23 cellular contexts compared by ENCODE assay signal in the genomic region with DNA sequence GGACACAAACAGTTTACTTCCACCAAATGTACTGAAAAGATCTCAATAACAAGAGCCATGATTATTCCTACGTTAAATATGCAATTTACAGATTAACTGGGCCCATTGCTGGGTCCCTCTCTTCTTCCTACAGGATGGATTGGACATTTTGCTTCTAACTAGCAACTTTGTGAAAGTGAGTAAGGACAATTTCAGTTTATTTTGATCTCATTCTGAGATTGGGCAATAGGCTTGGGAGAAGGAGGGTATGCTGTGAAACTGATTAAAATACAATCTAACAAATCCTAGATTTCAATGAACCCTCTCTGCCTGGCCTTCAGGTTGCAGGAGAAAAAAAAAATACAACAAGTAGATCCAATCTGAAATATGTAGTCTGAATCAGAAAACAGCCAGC.
A peak's percentile ranks its signal among the peaks of the same experiment; 100 is the strongest.
DNase-seq lines count a peak whose midpoint lies in the region; ATAC-seq, FAIRE-seq and TF ChIP-seq lines count a peak whose summit lies in the region.
"Had no signal": no experiment of that assay in that cellular context is flagged by ENCODE, and none has a peak within 500 bp of the region (broad histone marks: within the 10 kb centered on the region; RNA-seq: fewer than 3 reads in every experiment).

No MANE protein-coding gene starts in this region.

- no peak for TF ChIP-seq EP300 in A549 (IDR thresholded peaks at IDR 0.05)

- no peak overlapping the region for H2AFZ ChIP-seq in astrocyte (ENCODE audit: low read depth, low read length)
- H2AFZ ChIP-seq: neural progenitor cell had no signal

- H3K9me3 ChIP-seq in A549 (no peaks in the 10 kb centered on the region), HEK293 (ENCODE audit: control insufficient read depth, insufficient read depth, low read depth, low read length) (no peaks in the 10 kb centered on the region), astrocyte (ENCODE audit: insufficient read depth, low read depth, low read length) (no peaks in the 10 kb centered on the region), Peyer's patch (no peaks in the 10 kb centered on the region)
- H3K9me3 ChIP-seq: BE2C, heart left ventricle had no signal

- DNase-seq in A549 (ENCODE audit: low read depth in 1 of 2, low spot score in 1 of 2) (no peak), astrocyte (ENCODE audit: low read depth) (no peak), foreskin fibroblast (peak; percentile 10 to 30), Peyer's patch (no peak), NCI-H1048 (lab: John Stamatoyannopoulos, UW) (no peak)
- DNase-seq: activated CD8-positive, alpha-beta T cell treated with anti-CD3 and anti-CD28 coated beads, Interleukin-2, amount 10 ng/mL, durations not matched to agents 7 days and 5 days; BE2C; dorsolateral prefrontal cortex; NCI-H1417 treated with DMSO at 0.1 percent for 48 hours; stimulated activated CD4-positive, alpha-beta T cell treated with anti-CD3 and anti-CD28 coated beads, Interleukin-2, amount 100 ng/mL, for 48 hours; T-helper 2 cell; trophoblast cell had no signal

- TF ChIP-seq POLR2A in A549 (IDR thresholded peaks at IDR 0.05; ENCODE audit: low read length): no peak
- no peak for TF ChIP-seq POLR2A in Peyer's patch (IDR thresholded peaks at IDR 0.05)

- H3K79me2 ChIP-seq in astrocyte (ENCODE audit: insufficient read depth, low read length): no peaks in the 10 kb centered on the region

- peak overlapping the region; percentile 55 for H3K4me2 ChIP-seq in A549
- H3K4me2 ChIP-seq in astrocyte (ENCODE audit: low read length): peak overlapping the region; percentile 35
- H3K4me2 ChIP-seq: KMS-11, neural progenitor cell had no signal

- H3K4me3 ChIP-seq in A549 (no peak overlapping the region), HEK293 (ENCODE audit: low read depth, low read length) (no peak overlapping the region), astrocyte (ENCODE audit: insufficient read depth, low read depth, low read length) (no peak overlapping the region), foreskin fibroblast (ENCODE audit: low read depth in 1 of 2, low read length in 2 of 2) (no peak overlapping the region), Peyer's patch (no peak overlapping the region)
- H3K4me3 ChIP-seq: dorsolateral prefrontal cortex, heart left ventricle, lung, neural progenitor cell had no signal

- H3K4me1 Mint-ChIP-seq in astrocyte (ENCODE audit: low read depth, unreplicated experiment): peaks cover 6% of the 10 kb centered on the region
- H3K4me1 Mint-ChIP-seq: neural progenitor cell had no signal

- H3K27ac Mint-ChIP-seq in astrocyte (ENCODE audit: unreplicated experiment): peak overlapping the region; percentile 68
- H3K27ac Mint-ChIP-seq: activated CD8-positive, alpha-beta T cell treated with anti-CD3 and anti-CD28 coated beads, Interleukin-2, amount 10 ng/mL, durations not matched to agents 7 days and 5 days; activated naive CD4-positive, alpha-beta T cell treated with anti-CD3 and anti-CD28 coated beads, Interleukin-2, amount 50 U/mL, for 72 hours; activated T-helper 2 cell treated with anti-CD3 and anti-CD28 coated beads, Interferon-gamma antibody, Interleukin-2, Interleukin-4, amounts not matched to agents 10 μg/mL and 5 μg/mL and 100 μg/mL, durations not matched to agents 14 hours and 24 hours and 36 hours; neural progenitor cell had no signal

- no peak for FAIRE-seq in A549 (lab: Jason Lieb, UNC)
- FAIRE-seq in astrocyte (lab: Jason Lieb, UNC): no peak
- FAIRE-seq: A204.1 had no signal

- no peak for TF ChIP-seq RAD21 in A549 (conservative IDR thresholded peaks at IDR 0.05 in 1 of 2, IDR thresholded peaks at IDR 0.05 in 1 of 2)

- no peaks in the 10 kb centered on the region for H3K27me3 Mint-ChIP-seq in astrocyte (ENCODE audit: low read depth, unreplicated experiment)

- H3K36me3 ChIP-seq in HEK293 (ENCODE audit: control insufficient read depth in 2 of 2, insufficient read depth in 1 of 2, low read length in 2 of 2) (no peaks in the 10 kb centered on the region), astrocyte (ENCODE audit: insufficient read depth, low read length) (no peaks in the 10 kb centered on the region), Peyer's patch (no peaks in the 10 kb centered on the region)
- H3K36me3 ChIP-seq: BE2C, heart left ventricle, neural progenitor cell had no signal

- H3K4me1 ChIP-seq in A549: peaks cover 14% of the 10 kb centered on the region
- peaks cover 30% of the 10 kb centered on the region for H3K4me1 ChIP-seq in HEK293 (ENCODE audit: control insufficient read depth, insufficient read depth, low read length)
- no peaks in the 10 kb centered on the region for H3K4me1 ChIP-seq in astrocyte (ENCODE audit: insufficient read depth, low read length)
- H3K4me1 ChIP-seq in Peyer's patch: no peaks in the 10 kb centered on the region
- H3K4me1 ChIP-seq: BE2C, neural progenitor cell had no signal

- H3K27me3 ChIP-seq in astrocyte (ENCODE audit: insufficient read depth, low read length): no peaks in the 10 kb centered on the region
- H3K27me3 ChIP-seq in Peyer's patch: no peaks in the 10 kb centered on the region
- H3K27me3 ChIP-seq: BE2C, dorsolateral prefrontal cortex, heart left ventricle, neural progenitor cell had no signal

- WGBS in A549 (ENCODE audit: missing lambda C conversion rate): 22% methylated on average over 1 of the region's 1 CpG

- no peaks in the 10 kb centered on the region for H3K36me3 Mint-ChIP-seq in astrocyte (ENCODE audit: low read depth, unreplicated experiment)
- H3K36me3 Mint-ChIP-seq: activated naive CD4-positive, alpha-beta T cell treated with anti-CD3 and anti-CD28 coated beads, Interleukin-2, amount 50 U/mL, for 72 hours had no signal

- no peak overlapping the region for H3K4me3 Mint-ChIP-seq in astrocyte (ENCODE audit: unreplicated experiment)
- H3K4me3 Mint-ChIP-seq: activated CD8-positive, alpha-beta T cell treated with anti-CD3 and anti-CD28 coated beads, Interleukin-2, amount 10 ng/mL, durations not matched to agents 7 days and 5 days; HFFc6; neural progenitor cell had no signal

- H3K9me3 Mint-ChIP-seq in astrocyte (ENCODE audit: unreplicated experiment): no peaks in the 10 kb centered on the region
- H3K9me3 Mint-ChIP-seq: HFFc6, neural progenitor cell had no signal

- POLR2A ChIA-PET in A549 (lab: Yijun Ruan, JAX) (no interaction called here), HEK293 (lab: Yijun Ruan, JAX) (no interaction called here)

- peaks cover 21% of the 10 kb centered on the region for H4K20me1 ChIP-seq in astrocyte (ENCODE audit: insufficient read depth, low read length)

- CTCF ChIA-PET in A549 (lab: Yijun Ruan, JAX): no interaction called here
- CTCF ChIA-PET in HEK293 (lab: Yijun Ruan, JAX): no interaction called here

- TF ChIP-seq CTCF in A549 (IDR thresholded peaks at IDR 0.05): no peak
- no peak for TF ChIP-seq CTCF in HEK293 (tag by site-specific recombination; IDR thresholded peaks at IDR 0.05)
- no peak for TF ChIP-seq CTCF in astrocyte (IDR thresholded peaks at IDR 0.05; ENCODE audit: insufficient read depth, low read depth, low read length)
- no peak for TF ChIP-seq CTCF in foreskin fibroblast (IDR thresholded peaks at IDR 0.05; ENCODE audit: low read depth, low read length)
- no peak for TF ChIP-seq CTCF in Peyer's patch (IDR thresholded peaks at IDR 0.05)

- ATAC-seq in A549: no peak
- ATAC-seq in HG02938 (IDR thresholded peaks at IDR 0.05; ENCODE audit: unreplicated experiment): no peak
- no peak for ATAC-seq in HG02588 (IDR thresholded peaks at IDR 0.05; ENCODE audit: unreplicated experiment)
- ATAC-seq: activated CD8-positive, alpha-beta T cell treated with anti-CD3 and anti-CD28 coated beads, Interleukin-2, amount 10 ng/mL, durations not matched to agents 7 days and 5 days; activated naive CD4-positive, alpha-beta T cell treated with anti-CD3 and anti-CD28 coated beads, Interleukin-2, amount 50 U/mL, for 72 hours had no signal

- no peak overlapping the region for H3K9ac ChIP-seq in astrocyte (ENCODE audit: low read length)
- H3K9ac ChIP-seq: KMS-11, neural progenitor cell had no signal

- H3K27ac ChIP-seq in A549 (peak overlapping the region; percentile 62 to 63; a peak in 5 of 6 replicates), HEK293 (ENCODE audit: extremely low read depth, low read depth, low read length) (peak overlapping the region; percentile 57; the same call in 1 of the 2 replicates), astrocyte (ENCODE audit: low read depth, low read length) (no peak overlapping the region), Peyer's patch (no peak overlapping the region)
- H3K27ac ChIP-seq: dorsolateral prefrontal cortex, heart left ventricle, KMS-11, neural progenitor cell had no signal

TF ChIP-seq in A549, 52 proteins besides CTCF, POLR2A, EP300 and RAD21 (continues in another document):
- TF ChIP-seq NR3C1 (IDR thresholded peaks at IDR 0.05) (no peak), EHMT2 (IDR thresholded peaks at IDR 0.05; ENCODE audit: low read depth) (no peak), ZNF302 (CRISPR knock-in tag; IDR thresholded peaks at IDR 0.05) (no peak), KDM5A (IDR thresholded peaks at IDR 0.05) (no peak), MAFK (IDR thresholded peaks at IDR 0.05; ENCODE audit: partially characterized antibody) (no peak), SMC3 (IDR thresholded peaks at IDR 0.05) (no peak), HEYL (CRISPR knock-in tag; IDR thresholded peaks at IDR 0.05) (no peak), TP53 (CRISPR knock-in tag; IDR thresholded peaks at IDR 0.05) (no peak), CEBPB (IDR thresholded peaks at IDR 0.05) (no peak)

TF ChIP-seq in HEK293, 187 proteins besides CTCF, POLR2A, EP300 and RAD21:
- no peak for TF ChIP-seq ZNF311 (tag by site-specific recombination; IDR thresholded peaks at IDR 0.05; ENCODE audit: borderline replicate concordance)
- TF ChIP-seq, protein P1, sequence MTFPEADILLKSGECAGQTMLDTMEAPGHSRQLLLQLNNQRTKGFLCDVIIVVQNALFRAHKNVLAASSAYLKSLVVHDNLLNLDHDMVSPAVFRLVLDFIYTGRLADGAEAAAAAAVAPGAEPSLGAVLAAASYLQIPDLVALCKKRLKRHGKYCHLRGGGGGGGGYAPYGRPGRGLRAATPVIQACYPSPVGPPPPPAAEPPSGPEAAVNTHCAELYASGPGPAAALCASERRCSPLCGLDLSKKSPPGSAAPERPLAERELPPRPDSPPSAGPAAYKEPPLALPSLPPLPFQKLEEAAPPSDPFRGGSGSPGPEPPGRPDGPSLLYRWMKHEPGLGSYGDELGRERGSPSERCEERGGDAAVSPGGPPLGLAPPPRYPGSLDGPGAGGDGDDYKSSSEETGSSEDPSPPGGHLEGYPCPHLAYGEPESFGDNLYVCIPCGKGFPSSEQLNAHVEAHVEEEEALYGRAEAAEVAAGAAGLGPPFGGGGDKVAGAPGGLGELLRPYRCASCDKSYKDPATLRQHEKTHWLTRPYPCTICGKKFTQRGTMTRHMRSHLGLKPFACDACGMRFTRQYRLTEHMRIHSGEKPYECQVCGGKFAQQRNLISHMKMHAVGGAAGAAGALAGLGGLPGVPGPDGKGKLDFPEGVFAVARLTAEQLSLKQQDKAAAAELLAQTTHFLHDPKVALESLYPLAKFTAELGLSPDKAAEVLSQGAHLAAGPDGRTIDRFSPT (tag by site-specific recombination; IDR thresholded peaks at IDR 0.05): no peak

Comparison
In these comparisons a context has a peak if more than half of its experiments do, and no peak if none do; other contexts are left out.
1. DNase-seq: peak in foreskin fibroblast (2 of 2); none in A549 (0 of 2), astrocyte (single experiment), Peyer's patch (0 of 3) and NCI-H1048 (single experiment).
2. H3K27ac ChIP-seq: peak in A549 (2 of 2) and HEK293 (single experiment); none in astrocyte (single experiment) and Peyer's patch (0 of 4).